16 cellular contexts compared by ENCODE assay signal in the genomic region with DNA sequence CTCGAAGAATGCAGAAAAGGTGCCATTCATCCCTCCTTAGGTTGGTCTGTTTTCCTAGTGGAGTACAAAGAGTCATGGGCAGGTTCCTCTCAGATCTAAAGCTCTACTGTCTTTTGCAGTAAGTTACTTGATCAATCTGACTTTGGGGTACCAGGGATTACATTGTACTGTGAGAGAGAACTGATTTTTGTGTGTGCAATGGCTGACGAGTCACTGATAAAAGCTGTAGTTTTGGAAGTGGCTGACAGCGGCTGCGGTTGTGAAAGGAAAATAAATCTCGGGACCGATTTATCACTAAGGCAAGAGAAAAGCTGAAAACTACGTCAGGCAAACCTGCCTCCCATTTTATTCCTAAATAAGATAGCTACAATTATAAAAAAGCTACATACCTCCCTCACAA. TPM values are rescaled to one million over a fixed set of nuclear protein-coding genes. Genes with fewer than 3 reads are reported as not detected.
DNase-seq lines count a peak whose midpoint lies in the region; ATAC-seq and TF ChIP-seq lines count a peak whose summit lies in the region.
"Had no signal": no experiment of that assay in that cellular context is flagged by ENCODE, and none has a peak within 500 bp of the region (broad histone marks: within the 10 kb centered on the region; RNA-seq: fewer than 3 reads in every experiment).

No MANE protein-coding gene starts in this region.

- H3K27me3 Mint-ChIP-seq in WTC11 (ENCODE audit: low read depth) (no peaks in the 10 kb centered on the region), mesothelial cell of epicardium (ENCODE audit: low read depth) (no peaks in the 10 kb centered on the region)
- H3K27me3 Mint-ChIP-seq in activated CD8-positive, alpha-beta T cell treated with anti-CD3 and anti-CD28 coated beads for 36 hours = no peaks in the 10 kb centered on the region

- no peak overlapping the region for H3K4me3 ChIP-seq in fibroblast of the aortic adventitia (ENCODE audit: low read depth, low read length)
- H3K4me3 ChIP-seq: GM12878 had no signal

- H3K27ac Mint-ChIP-seq in WTC11 = peak overlapping the region; percentile 58
- peak overlapping the region; percentile 90 for H3K27ac Mint-ChIP-seq in mesothelial cell of epicardium
- no peak overlapping the region for H3K27ac Mint-ChIP-seq in activated CD8-positive, alpha-beta T cell treated with anti-CD3 and anti-CD28 coated beads for 36 hours
- H3K27ac Mint-ChIP-seq: B cell; CD4-positive, alpha-beta memory T cell; HFFc6 had no signal

- CTCF ChIA-PET in WTC11 (lab: Charles Lee) = interaction anchor here (1.1 kb wide), 1 partner anchor 77 kb away, joined by 4 read pairs; the partner anchor contains the start of gene NEK5
- CTCF ChIA-PET in activated CD8-positive, alpha-beta T cell treated with anti-CD3 and anti-CD28 coated beads for 36 hours (lab: Charles Lee) = no interaction called here

- ATAC-seq in WTC11 (peak; percentile 51), HG02642 (IDR thresholded peaks at IDR 0.05; ENCODE audit: poor library complexity, unreplicated experiment) (no peak)
- ATAC-seq in activated CD8-positive, alpha-beta T cell treated with anti-CD3 and anti-CD28 coated beads for 36 hours = no peak
- ATAC-seq: GM12878, HepG2 had no signal

- POLR2A ChIA-PET in WTC11 (lab: Charles Lee) = no interaction called here
- POLR2A ChIA-PET in activated CD8-positive, alpha-beta T cell treated with anti-CD3 and anti-CD28 coated beads for 36 hours (lab: Charles Lee) = no interaction called here

- H3K4me1 Mint-ChIP-seq in WTC11 (peaks cover 23% of the 10 kb centered on the region), mesothelial cell of epicardium (peaks cover 35% of the 10 kb centered on the region)
- no peaks in the 10 kb centered on the region for H3K4me1 Mint-ChIP-seq in activated CD8-positive, alpha-beta T cell treated with anti-CD3 and anti-CD28 coated beads for 36 hours (ENCODE audit: low read depth)
- H3K4me1 Mint-ChIP-seq: B cell; CD4-positive, alpha-beta memory T cell had no signal

- TF ChIP-seq CTCF in WTC11 (IDR thresholded peaks at IDR 0.05) (no peak), fibroblast of the aortic adventitia (IDR thresholded peaks at IDR 0.05; ENCODE audit: insufficient read depth, low read length) (no peak), mesothelial cell of epicardium (IDR thresholded peaks at IDR 0.05; ENCODE audit: unreplicated experiment) (no peak)
- TF ChIP-seq CTCF in activated CD8-positive, alpha-beta T cell treated with anti-CD3 and anti-CD28 coated beads for 36 hours (IDR thresholded peaks at IDR 0.05) = no peak

- DNase-seq in WTC11 (ENCODE audit: low spot score) (no peak), fibroblast of the aortic adventitia (ENCODE audit: low read depth) (peak; percentile 4), mesothelial cell of epicardium (ENCODE audit: low spot score in 2 of 2, unreplicated experiment in 2 of 2) (no peak), CD1c-positive myeloid dendritic cell (ENCODE audit: extremely low spot score) (no peak), SHP77 treated with DMSO at 0.1 percent for 48 hours (lab: John Stamatoyannopoulos, UW) (no peak)
- no peak for DNase-seq in activated CD8-positive, alpha-beta T cell treated with anti-CD3 and anti-CD28 coated beads for 36 hours
- DNase-seq: C1 segment of cervical spinal cord; CD4-positive, alpha-beta memory T cell; DMS79; GOT3; HCEC 1CT; HFFc6 had no signal

- no peak overlapping the region for H3K4me3 Mint-ChIP-seq in WTC11
- H3K4me3 Mint-ChIP-seq in mesothelial cell of epicardium = no peak overlapping the region
- H3K4me3 Mint-ChIP-seq in activated CD8-positive, alpha-beta T cell treated with anti-CD3 and anti-CD28 coated beads for 36 hours = no peak overlapping the region
- H3K4me3 Mint-ChIP-seq: B cell; CD4-positive, alpha-beta memory T cell; HFFc6 had no signal

- intact Hi-C loops in activated CD8-positive, alpha-beta T cell treated with anti-CD3 and anti-CD28 coated beads for 36 hours (cut with micrococcal nuclease) = no loop called here

- H3K36me3 Mint-ChIP-seq in WTC11 = no peaks in the 10 kb centered on the region
- peaks cover 14% of the 10 kb centered on the region for H3K36me3 Mint-ChIP-seq in mesothelial cell of epicardium
- no peaks in the 10 kb centered on the region for H3K36me3 Mint-ChIP-seq in activated CD8-positive, alpha-beta T cell treated with anti-CD3 and anti-CD28 coated beads for 36 hours (ENCODE audit: low read depth)

- H3K9me3 Mint-ChIP-seq in WTC11 (peaks cover 24% of the 10 kb centered on the region), mesothelial cell of epicardium (peaks cover 17% of the 10 kb centered on the region)
- peaks cover 12% of the 10 kb centered on the region for H3K9me3 Mint-ChIP-seq in activated CD8-positive, alpha-beta T cell treated with anti-CD3 and anti-CD28 coated beads for 36 hours
- H3K9me3 Mint-ChIP-seq: HFFc6 had no signal

TF ChIP-seq in WTC11, 78 proteins besides CTCF, POLR2A, EP300 and RAD21 (continues in another document):
- TF ChIP-seq ZNF425 (CRISPR knock-in tag; conservative IDR thresholded peaks at IDR 0.05) (no peak), ZNF671 (CRISPR knock-in tag; IDR thresholded peaks at IDR 0.05) (no peak), SMAD4 (CRISPR knock-in tag; IDR thresholded peaks at IDR 0.05) (no peak), NFYB (CRISPR knock-in tag; conservative IDR thresholded peaks at IDR 0.05; ENCODE audit: low read depth) (no peak), FOXK1 (CRISPR knock-in tag; IDR thresholded peaks at IDR 0.05) (no peak), TCF7 (CRISPR knock-in tag; IDR thresholded peaks at IDR 0.05; ENCODE audit: low read depth) (no peak), ELF4 (CRISPR knock-in tag; IDR thresholded peaks at IDR 0.05; ENCODE audit: low read depth) (no peak), ZNF512 (CRISPR knock-in tag; IDR thresholded peaks at IDR 0.05; ENCODE audit: borderline replicate concordance) (no peak), ATF6 (CRISPR knock-in tag; IDR thresholded peaks at IDR 0.05) (no peak), OVOL2 (CRISPR knock-in tag; IDR thresholded peaks at IDR 0.05; ENCODE audit: borderline replicate concordance) (no peak), NR3C1 (CRISPR knock-in tag; conservative IDR thresholded peaks at IDR 0.05; ENCODE audit: low read depth) (no peak), ZBTB21 (CRISPR knock-in tag; IDR thresholded peaks at IDR 0.05; ENCODE audit: borderline replicate concordance) (no peak)

RNA-seq across cellular contexts. Expression of gene UTP14C, which starts 26.9 kb away (rescaled TPM):
- total RNA-seq in WTC11 (2021) (18.5 to 20.5 TPM (median 19.2 TPM) in 3 replicates), fibroblast of the aortic adventitia (ENCODE audit: low replicate concordance) (13.3 and 14.7 TPM in 2 replicates), mesothelial cell of epicardium (24.8 to 27.1 TPM (median 25.3 TPM) in 3 replicates)
- 1 to 10 TPM; 7.2 to 7.3 TPM for total RNA-seq in activated CD8-positive, alpha-beta T cell treated with anti-CD3 and anti-CD28 coated beads for 36 hours

RNA-seq across cellular contexts. Expression of gene ALG11, which starts 39.2 kb away (rescaled TPM):
- total RNA-seq in WTC11 (2021) (35.9 to 40.6 TPM (median 38.9 TPM) in 3 replicates), fibroblast of the aortic adventitia (ENCODE audit: low replicate concordance) (23.1 and 36.3 TPM in 2 replicates), mesothelial cell of epicardium (65.7 to 68.7 TPM (median 66.2 TPM) in 3 replicates)
- total RNA-seq in activated CD8-positive, alpha-beta T cell treated with anti-CD3 and anti-CD28 coated beads for 36 hours = 10 to 100 TPM; 21.0 to 22.6 TPM

RNA-seq across cellular contexts. Expression of gene ATP7B, which starts 40.1 kb away (rescaled TPM):
- 10.2 to 11.8 TPM (median 11.6 TPM) in 3 replicates for total RNA-seq in WTC11 (2021)
- total RNA-seq in fibroblast of the aortic adventitia (ENCODE audit: low replicate concordance) = 1.3 and 1.5 TPM in 2 replicates
- 133 to 142 TPM (median 137 TPM) in 3 replicates for total RNA-seq in mesothelial cell of epicardium
- total RNA-seq in activated CD8-positive, alpha-beta T cell treated with anti-CD3 and anti-CD28 coated beads for 36 hours = 1 to 10 TPM; 1.1 TPM

Comparison
In these comparisons a context has a peak if more than half of its experiments do, and no peak if none do; other contexts are left out.
1. RNA of gene ATP7B, which starts 40.1 kb away (total RNA-seq): 133 to 142 TPM in mesothelial cell of epicardium; 10.2 to 11.8 TPM in WTC11, 1.3 to 1.5 TPM in fibroblast of the aortic adventitia and 1.1 TPM in activated CD8-positive, alpha-beta T cell treated with anti-CD3 and anti-CD28 coated beads for 36 hours; every median in the first group is over 10 times any median in the second.